ENCODE assay signal across 2 cellular contexts in the genomic region with DNA sequence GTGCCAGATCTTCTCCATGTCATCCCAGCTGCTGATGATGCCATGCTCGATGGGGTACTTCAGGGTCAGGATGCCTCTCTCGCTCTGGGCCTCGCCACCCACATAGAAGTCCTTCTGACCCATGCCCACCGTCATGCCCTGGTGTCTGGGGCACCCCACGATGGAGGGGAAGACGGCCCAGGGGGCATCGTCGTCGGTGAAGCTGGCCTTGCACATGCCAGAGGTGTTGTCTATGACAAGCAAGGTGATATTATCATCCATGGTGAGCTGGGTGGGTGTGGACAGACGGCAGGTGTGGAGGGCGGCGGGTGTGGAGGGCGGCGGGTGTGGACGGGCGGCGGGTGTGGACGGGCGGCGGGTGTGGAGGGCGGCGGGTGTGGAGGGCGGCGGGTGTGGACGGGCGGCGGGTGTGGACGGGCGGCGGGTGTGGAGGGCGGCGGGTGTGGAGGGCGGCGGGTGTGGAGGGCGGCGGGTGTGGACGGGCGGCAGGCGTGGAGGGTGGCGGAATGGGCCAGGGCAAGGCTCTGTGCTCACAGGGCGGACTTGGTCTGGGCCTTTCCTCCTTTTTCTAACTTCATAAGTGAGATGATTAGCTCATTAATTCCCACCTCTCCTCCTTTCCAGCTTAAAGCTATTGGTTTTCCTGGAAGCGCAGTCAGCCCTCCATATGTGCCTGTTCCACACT. TPM values are rescaled to one million over a fixed set of nuclear protein-coding genes. Genes with fewer than 3 reads are reported as not detected.
"Had no signal": no experiment of that assay in that cellular context is flagged by ENCODE, and none has a peak within 500 bp of the region (broad histone marks: within the 10 kb centered on the region; RNA-seq: fewer than 3 reads in every experiment).

No MANE protein-coding gene starts in this region.

RNA-seq across cellular contexts. Expression of a gene that starts 30.8 kb away (rescaled TPM):
- total RNA-seq: G401, GM12878 had no signal

RNA-seq across cellular contexts. Expression of a gene that starts 34.8 kb away (rescaled TPM):
- total RNA-seq: G401 had no signal

RNA-seq across cellular contexts. Expression of a gene that starts 53.6 kb away (rescaled TPM):
- total RNA-seq: G401, GM12878 had no signal
